11 cellular contexts compared by ENCODE assay signal in the genomic region with DNA sequence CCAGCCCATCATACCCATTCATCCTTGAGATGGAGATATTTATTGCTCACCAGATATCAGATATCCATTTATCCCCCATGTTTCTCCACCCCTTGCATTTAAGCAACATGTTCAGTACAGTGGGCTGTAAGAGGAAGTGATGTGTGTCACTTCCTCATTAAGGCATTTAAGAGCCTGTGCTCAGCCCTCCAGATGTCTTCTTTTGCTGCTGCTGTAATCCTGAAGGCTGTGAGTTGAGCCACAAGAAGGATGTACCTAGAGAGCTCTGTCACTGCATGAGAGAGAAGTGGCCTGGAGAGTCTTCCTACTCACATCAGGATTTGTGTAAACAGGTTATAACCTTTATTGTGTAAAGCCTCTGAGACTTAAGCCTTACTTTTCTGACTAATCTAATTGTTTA.
A peak's percentile ranks its signal among the peaks of the same experiment; 100 is the strongest.
DNase-seq lines count a peak whose midpoint lies in the region; ATAC-seq and TF ChIP-seq lines count a peak whose summit lies in the region.
"Had no signal": no experiment of that assay in that cellular context is flagged by ENCODE, and none has a peak within 500 bp of the region (broad histone marks: within the 10 kb centered on the region; RNA-seq: fewer than 3 reads in every experiment).

No MANE protein-coding gene starts in this region.

- CTCF ChIA-PET in activated CD8-positive, alpha-beta T cell treated with anti-CD3 and anti-CD28 coated beads for 36 hours (lab: Charles Lee), result no interaction called here
- CTCF ChIA-PET in activated CD4-positive, alpha-beta T cell treated with anti-CD3 and anti-CD28 coated beads, Interleukin-2, amount 10 ng/mL, durations not matched to agents 7 days and 5 days (lab: Charles Lee), result no interaction called here

- peak; percentile 99 for DNase-seq in NCI-H82 treated with DMSO at 0.1 percent for 48 hours (lab: John Stamatoyannopoulos, UW; ENCODE audit: unreplicated experiment)
- peak; percentile 25 for DNase-seq in germinal center (ENCODE audit: low spot score)
- DNase-seq in activated CD8-positive, alpha-beta T cell treated with anti-CD3 and anti-CD28 coated beads for 36 hours, result no peak
- DNase-seq in activated CD4-positive, alpha-beta T cell treated with anti-CD3 and anti-CD28 coated beads, Interleukin-2, amount 10 ng/mL, durations not matched to agents 7 days and 5 days, result no peak
- DNase-seq: endodermal cell had no signal

- POLR2A ChIA-PET in activated CD8-positive, alpha-beta T cell treated with anti-CD3 and anti-CD28 coated beads for 36 hours (lab: Charles Lee), result no interaction called here
- POLR2A ChIA-PET in activated CD4-positive, alpha-beta T cell treated with anti-CD3 and anti-CD28 coated beads, Interleukin-2, amount 10 ng/mL, durations not matched to agents 7 days and 5 days (lab: Charles Lee), result no interaction called here

- no peak overlapping the region for H3K4me3 Mint-ChIP-seq in activated CD8-positive, alpha-beta T cell treated with anti-CD3 and anti-CD28 coated beads for 36 hours
- no peak overlapping the region for H3K4me3 Mint-ChIP-seq in activated CD4-positive, alpha-beta T cell treated with anti-CD3 and anti-CD28 coated beads, Interleukin-2, amount 10 ng/mL, durations not matched to agents 7 days and 5 days
- H3K4me3 Mint-ChIP-seq: activated T-helper 1 cell treated with anti-CD3 and anti-CD28 coated beads, Interleukin-12 subunit alpha, Interleukin-12 subunit beta, Interleukin-2, Interleukin-4 antibody, amounts not matched to agents 30 ng/mL and 10 ng/mL and 1 ng/mL, durations not matched to agents 14 hours and 24 hours and 36 hours; endodermal cell had no signal

- H3K27ac Mint-ChIP-seq in activated CD8-positive, alpha-beta T cell treated with anti-CD3 and anti-CD28 coated beads for 36 hours, result no peak overlapping the region
- H3K27ac Mint-ChIP-seq in activated CD4-positive, alpha-beta T cell treated with anti-CD3 and anti-CD28 coated beads, Interleukin-2, amount 10 ng/mL, durations not matched to agents 7 days and 5 days, result no peak overlapping the region
- H3K27ac Mint-ChIP-seq: activated T-helper 1 cell treated with anti-CD3 and anti-CD28 coated beads, Interleukin-12 subunit alpha, Interleukin-12 subunit beta, Interleukin-2, Interleukin-4 antibody, amounts not matched to agents 30 ng/mL and 10 ng/mL and 1 ng/mL, durations not matched to agents 14 hours and 24 hours and 36 hours; endodermal cell had no signal

- no peaks in the 10 kb centered on the region for H3K27me3 Mint-ChIP-seq in activated CD8-positive, alpha-beta T cell treated with anti-CD3 and anti-CD28 coated beads for 36 hours
- no peaks in the 10 kb centered on the region for H3K27me3 Mint-ChIP-seq in activated CD4-positive, alpha-beta T cell treated with anti-CD3 and anti-CD28 coated beads, Interleukin-2, amount 10 ng/mL, durations not matched to agents 7 days and 5 days

- no peak for TF ChIP-seq CTCF in activated CD8-positive, alpha-beta T cell treated with anti-CD3 and anti-CD28 coated beads for 36 hours (IDR thresholded peaks at IDR 0.05)

- H3K36me3 Mint-ChIP-seq in activated CD8-positive, alpha-beta T cell treated with anti-CD3 and anti-CD28 coated beads for 36 hours (ENCODE audit: low read depth), result no peaks in the 10 kb centered on the region
- no peaks in the 10 kb centered on the region for H3K36me3 Mint-ChIP-seq in activated CD4-positive, alpha-beta T cell treated with anti-CD3 and anti-CD28 coated beads, Interleukin-2, amount 10 ng/mL, durations not matched to agents 7 days and 5 days (ENCODE audit: low read depth)

- no peaks in the 10 kb centered on the region for H3K9me3 Mint-ChIP-seq in activated CD8-positive, alpha-beta T cell treated with anti-CD3 and anti-CD28 coated beads for 36 hours
- no peaks in the 10 kb centered on the region for H3K9me3 Mint-ChIP-seq in activated CD4-positive, alpha-beta T cell treated with anti-CD3 and anti-CD28 coated beads, Interleukin-2, amount 10 ng/mL, durations not matched to agents 7 days and 5 days
- H3K9me3 Mint-ChIP-seq: activated T-helper 1 cell treated with anti-CD3 and anti-CD28 coated beads, Interleukin-12 subunit alpha, Interleukin-12 subunit beta, Interleukin-2, Interleukin-4 antibody, amounts not matched to agents 30 ng/mL and 10 ng/mL and 1 ng/mL, durations not matched to agents 14 hours and 24 hours and 36 hours had no signal

- ATAC-seq in GM18519 (IDR thresholded peaks at IDR 0.05; ENCODE audit: low FRiP score, unreplicated experiment) (peak; percentile 81), HG02840 (IDR thresholded peaks at IDR 0.05; ENCODE audit: low FRiP score, unreplicated experiment) (peak; percentile 55), GM19328 (IDR thresholded peaks at IDR 0.05; ENCODE audit: unreplicated experiment) (no peak), HG03196 (IDR thresholded peaks at IDR 0.05; ENCODE audit: unreplicated experiment) (no peak)
- no peak for ATAC-seq in activated CD8-positive, alpha-beta T cell treated with anti-CD3 and anti-CD28 coated beads for 36 hours
- ATAC-seq: Right ventricle myocardium inferior had no signal

- H3K4me1 Mint-ChIP-seq in activated CD8-positive, alpha-beta T cell treated with anti-CD3 and anti-CD28 coated beads for 36 hours (ENCODE audit: low read depth), result no peaks in the 10 kb centered on the region
- no peaks in the 10 kb centered on the region for H3K4me1 Mint-ChIP-seq in activated CD4-positive, alpha-beta T cell treated with anti-CD3 and anti-CD28 coated beads, Interleukin-2, amount 10 ng/mL, durations not matched to agents 7 days and 5 days

- intact Hi-C loops in activated CD8-positive, alpha-beta T cell treated with anti-CD3 and anti-CD28 coated beads for 36 hours (cut with micrococcal nuclease), result no loop called here

Comparison
In these comparisons a context has a peak if more than half of its experiments do, and no peak if none do; other contexts are left out.
1. ATAC-seq: peak in GM18519 (single experiment) and HG02840 (single experiment); none in GM19328 (single experiment), activated CD8-positive, alpha-beta T cell treated with anti-CD3 and anti-CD28 coated beads for 36 hours (single experiment) and HG03196 (single experiment).
2. DNase-seq: peak in NCI-H82 treated with DMSO at 0.1 percent for 48 hours (single experiment) and germinal center (single experiment); none in activated CD8-positive, alpha-beta T cell treated with anti-CD3 and anti-CD28 coated beads for 36 hours (single experiment) and activated CD4-positive, alpha-beta T cell treated with anti-CD3 and anti-CD28 coated beads, Interleukin-2, amount 10 ng/mL, durations not matched to agents 7 days and 5 days (single experiment).